In the genomic region with DNA sequence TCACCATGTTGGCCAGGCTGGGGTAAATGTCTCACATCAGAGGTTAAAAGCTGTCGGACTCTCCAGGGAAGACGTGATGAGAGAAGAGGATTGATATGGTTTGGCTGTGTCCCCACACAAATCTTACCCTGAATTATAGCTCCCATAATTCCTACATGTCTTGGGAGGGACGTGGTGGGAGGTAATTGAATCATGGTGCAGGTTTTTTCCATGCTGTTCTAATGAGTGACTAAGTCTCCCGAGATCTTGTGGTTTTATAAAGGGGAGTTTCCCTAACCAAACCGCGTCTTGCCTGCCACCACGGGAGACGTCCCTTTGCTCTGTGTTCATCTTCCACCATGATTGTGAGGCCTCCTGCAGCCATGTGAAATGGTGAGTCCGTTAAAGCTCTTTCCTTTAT, we compare ENCODE assay signal across 15 cellular contexts.
DNase-seq lines count a peak whose midpoint lies in the region; ATAC-seq and TF ChIP-seq lines count a peak whose summit lies in the region.
"Had no signal": no experiment of that assay in that cellular context is flagged by ENCODE, and none has a peak within 500 bp of the region (broad histone marks: within the 10 kb centered on the region; RNA-seq: fewer than 3 reads in every experiment).

No MANE protein-coding gene starts in this region.

- WGBS in esophagus muscularis mucosa: 61% methylated on average over 9 of the region's 9 CpGs

- DNase-seq in BJ (ENCODE audit: low read depth): peak; percentile 13
- DNase-seq in T-helper 17 cell: no peak
- peak; percentile 60 for DNase-seq in esophagus muscularis mucosa (ENCODE audit: extremely low spot score)
- no peak for DNase-seq in G401 (ENCODE audit: low spot score)
- DNase-seq: Calu3, erythroblast, IMR-90, NCI-H446 treated with DMSO at 0.1 percent for 48 hours, SW 1271 had no signal

- CTCF ChIA-PET in BJ (lab: Yijun Ruan, JAX): no interaction called here

- no peaks in the 10 kb centered on the region for H3K4me1 ChIP-seq in esophagus muscularis mucosa
- H3K4me1 ChIP-seq: adrenal gland, prostate gland had no signal

- peaks cover 10% of the 10 kb centered on the region for H3K4me1 Mint-ChIP-seq in T-helper 17 cell

- H3K4me3 ChIP-seq in BJ (ENCODE audit: low read depth, low read length) (no peak overlapping the region), esophagus muscularis mucosa (no peak overlapping the region)
- H3K4me3 ChIP-seq: adrenal gland, prostate gland had no signal

- no peak for TF ChIP-seq POLR2A in esophagus muscularis mucosa (IDR thresholded peaks at IDR 0.05; ENCODE audit: low read depth)

- no peak overlapping the region for H3K27ac Mint-ChIP-seq in T-helper 17 cell

- no peaks in the 10 kb centered on the region for H3K27me3 Mint-ChIP-seq in T-helper 17 cell

- no peak overlapping the region for H3K4me3 Mint-ChIP-seq in T-helper 17 cell

- H3K27ac ChIP-seq in esophagus muscularis mucosa (replicated peaks in 1 of 4): no peak overlapping the region
- H3K27ac ChIP-seq: adrenal gland, prostate gland had no signal

- no peak for TF ChIP-seq EP300 in esophagus muscularis mucosa (IDR thresholded peaks at IDR 0.05)

- no peaks in the 10 kb centered on the region for H3K27me3 ChIP-seq in BJ (ENCODE audit: control insufficient read depth, insufficient read depth, low read length)
- peaks cover 0 to under 1% (median 0%) of the 10 kb centered on the region in 4 donors for H3K27me3 ChIP-seq in esophagus muscularis mucosa
- H3K27me3 ChIP-seq: adrenal gland had no signal

- in situ Hi-C loops in G401 (cut with HindIII; ENCODE audit: low sequenced_read_pairs): no loop called here

- no peak for TF ChIP-seq CTCF in BJ (IDR thresholded peaks at IDR 0.05; ENCODE audit: insufficient read depth, low read depth, low read length)
- no peak for TF ChIP-seq CTCF in esophagus muscularis mucosa (IDR thresholded peaks at IDR 0.05)

- ATAC-seq in GM19463 (IDR thresholded peaks at IDR 0.05; ENCODE audit: unreplicated experiment): peak; percentile 56
- ATAC-seq in T-helper 17 cell: peak; percentile 74
- ATAC-seq in HG03439 (IDR thresholded peaks at IDR 0.05; ENCODE audit: unreplicated experiment): no peak
- ATAC-seq in GM21423 (IDR thresholded peaks at IDR 0.05; ENCODE audit: unreplicated experiment): no peak
- ATAC-seq in HG02970 (IDR thresholded peaks at IDR 0.05; ENCODE audit: low FRiP score, unreplicated experiment): no peak

- H3K9me3 ChIP-seq in T-helper 17 cell (ENCODE audit: control insufficient read depth, low read length, poor library complexity, severe bottlenecking): no peaks in the 10 kb centered on the region
- H3K9me3 ChIP-seq in esophagus muscularis mucosa: no peaks in the 10 kb centered on the region
- H3K9me3 ChIP-seq: adrenal gland, prostate gland had no signal

- no peaks in the 10 kb centered on the region for H3K36me3 ChIP-seq in BJ (ENCODE audit: control insufficient read depth, insufficient read depth, low read length)
- H3K36me3 ChIP-seq in esophagus muscularis mucosa: no peaks in the 10 kb centered on the region
- H3K36me3 ChIP-seq: adrenal gland, prostate gland had no signal

- POLR2A ChIA-PET in BJ (lab: Charles Lee): no interaction called here

- intact Hi-C loops in esophagus muscularis mucosa (cut with DNase I): no loop called here

- no peaks in the 10 kb centered on the region for H3K36me3 Mint-ChIP-seq in T-helper 17 cell (ENCODE audit: low read depth)

Comparison
In these comparisons a context has a peak if more than half of its experiments do, and no peak if none do; other contexts are left out.
1. DNase-seq: peak in BJ (single experiment) and esophagus muscularis mucosa (single experiment); none in T-helper 17 cell (0 of 3) and G401 (single experiment).
2. ATAC-seq: peak in GM19463 (single experiment) and T-helper 17 cell (single experiment); none in HG03439 (single experiment), GM21423 (single experiment) and HG02970 (single experiment).